ENCODE assay signal across 1 cellular context in genomic region chr11:114399903-114400221, GRCh38.
TF ChIP-seq lines count a peak whose summit lies in the region.

No MANE protein-coding gene starts in this region.

TF ChIP-seq in WTC11, 78 proteins besides CTCF, POLR2A, EP300 and RAD21 (continued from another document):
- TF ChIP-seq ZNF281 (CRISPR knock-in tag; IDR thresholded peaks at IDR 0.05) (0 out of 2 replicates have a peak, but pooled peaks have one; percentile 22), CREB1 (CRISPR knock-in tag; IDR thresholded peaks at IDR 0.05) (0 out of 2 replicates have a peak, but pooled peaks have one; percentile 74)
